20 cellular contexts compared by ENCODE assay signal in the genomic region with DNA sequence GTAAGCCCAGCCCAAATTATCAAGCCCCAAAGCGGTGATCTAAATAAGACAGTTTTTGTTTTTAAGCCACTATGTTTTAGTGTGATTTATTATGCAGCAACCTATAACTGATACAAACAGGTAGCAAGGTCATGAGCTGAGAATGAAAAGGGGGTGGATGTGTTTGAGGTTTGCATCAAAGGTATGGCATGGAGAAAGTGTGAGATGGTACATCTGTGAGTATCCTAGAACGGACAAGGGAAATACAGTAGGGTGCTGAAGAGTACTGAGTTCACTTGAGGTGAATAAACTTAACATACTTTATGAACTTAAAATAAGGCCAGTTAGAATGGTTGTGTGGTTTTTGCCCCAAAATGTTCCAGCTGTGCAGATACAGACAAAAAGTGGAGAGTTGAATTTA.
"Had no signal": no experiment of that assay in that cellular context is flagged by ENCODE, and none has a peak within 500 bp of the region (broad histone marks: within the 10 kb centered on the region; RNA-seq: fewer than 3 reads in every experiment).

No MANE protein-coding gene starts in this region.

- H3K27ac Mint-ChIP-seq: activated B cell treated with CpG ODN at 0.5 μM for 24 hours; activated CD4-positive, alpha-beta memory T cell treated with anti-CD3 and anti-CD28 coated beads for 36 hours; activated CD4-positive, alpha-beta T cell treated with anti-CD3 and anti-CD28 coated beads, Interleukin-2, amount 10 ng/mL, durations not matched to agents 7 days and 5 days; activated naive CD8-positive, alpha-beta T cell treated with anti-CD3 and anti-CD28 coated beads for 36 hours; activated T-cell treated with anti-CD3 and anti-CD28 coated beads, Interleukin-2, amount 50 U/mL, for 72 hours; T-helper 17 cell had no signal

- H3K4me3 Mint-ChIP-seq: activated B cell treated with CpG ODN at 0.5 μM for 24 hours; activated CD4-positive, alpha-beta memory T cell treated with anti-CD3 and anti-CD28 coated beads for 36 hours; activated CD4-positive, alpha-beta T cell treated with anti-CD3 and anti-CD28 coated beads, Interleukin-2, amount 10 ng/mL, durations not matched to agents 7 days and 5 days; activated naive CD8-positive, alpha-beta T cell treated with anti-CD3 and anti-CD28 coated beads for 36 hours; activated T-cell treated with anti-CD3 and anti-CD28 coated beads, Interleukin-2, amount 50 U/mL, for 72 hours; T-helper 17 cell had no signal

- ATAC-seq: activated T-cell treated with anti-CD3 and anti-CD28 coated beads, Interleukin-2, amount 50 U/mL, for 72 hours; T-helper 17 cell had no signal

- H3K27me3 Mint-ChIP-seq: activated B cell treated with CpG ODN at 0.5 μM for 24 hours; activated CD4-positive, alpha-beta memory T cell treated with anti-CD3 and anti-CD28 coated beads for 36 hours; activated CD4-positive, alpha-beta T cell treated with anti-CD3 and anti-CD28 coated beads, Interleukin-2, amount 10 ng/mL, durations not matched to agents 7 days and 5 days; activated naive CD8-positive, alpha-beta T cell treated with anti-CD3 and anti-CD28 coated beads for 36 hours; T-helper 17 cell had no signal

- H3K9me3 Mint-ChIP-seq: activated B cell treated with CpG ODN at 0.5 μM for 24 hours had no signal

- H3K4me2 ChIP-seq: PC-9 had no signal

- H3K27ac ChIP-seq: brain microvascular endothelial cell, cardiac muscle cell, PC-9 had no signal

- DNase-seq: activated B cell treated with CpG ODN at 0.5 μM for 24 hours; activated CD4-positive, alpha-beta memory T cell treated with anti-CD3 and anti-CD28 coated beads for 36 hours; activated CD4-positive, alpha-beta T cell treated with anti-CD3 and anti-CD28 coated beads for 1 hour; activated CD4-positive, alpha-beta T cell treated with anti-CD3 and anti-CD28 coated beads, Interleukin-2, amount 10 ng/mL, durations not matched to agents 7 days and 5 days; activated CD8-positive, alpha-beta memory T cell treated with anti-CD3 and anti-CD28 coated beads, Interleukin-2, amount 50 U/mL, for 4 hours; activated naive CD8-positive, alpha-beta T cell treated with anti-CD3 and anti-CD28 coated beads for 36 hours; activated T-cell treated with anti-CD3 and anti-CD28 coated beads, Interleukin-2, amount 50 U/mL, for 72 hours; Kasumi-1; KBM-7; NCI-H146; NCI-H187 treated with DMSO at 0.1 percent for 48 hours; NCI-H2081 treated with DMSO at 0.1 percent for 48 hours; NCI-H446; NCI-H524; PC-9; SHP77 treated with DMSO at 0.1 percent for 48 hours; T-helper 17 cell; T-helper 9 cell had no signal

- H3K36me3 ChIP-seq: brain microvascular endothelial cell, cardiac muscle cell had no signal

- H3K27me3 ChIP-seq: brain microvascular endothelial cell, cardiac muscle cell had no signal

- H2AFZ ChIP-seq: PC-9 had no signal

- H3K4me3 ChIP-seq: cardiac muscle cell, PC-9 had no signal
